Comparison of ENCODE assay signal across 8 cellular contexts in genomic region chr16:30924086-30924714, GRCh38. TPM values are rescaled to one million over a fixed set of nuclear protein-coding genes. Genes with fewer than 3 reads are reported as not detected.
DNase-seq lines count a peak whose midpoint lies in the region; ATAC-seq and FAIRE-seq lines count a peak whose summit lies in the region.

No MANE protein-coding gene starts in this region.

- H3K4me1 ChIP-seq in small intestine (ENCODE audit: control insufficient read depth in 2 of 2, insufficient read depth in 1 of 2, low read depth in 1 of 2, low read length in 1 of 2), result peaks cover 0 to 6% of the 10 kb centered on the region in 2 donors

- peak overlapping the region; percentile 74 for H3K4me3 Mint-ChIP-seq in activated CD4-positive, alpha-beta T cell treated with anti-CD3 and anti-CD28 coated beads for 36 hours
- H3K4me3 Mint-ChIP-seq in activated CD4-positive, alpha-beta memory T cell treated with anti-CD3 and anti-CD28 coated beads for 36 hours, result peak overlapping the region; percentile 76

- no peaks in the 10 kb centered on the region for H3K27me3 ChIP-seq in small intestine (ENCODE audit: control insufficient read depth in 2 of 2, insufficient read depth in 2 of 2, low read length in 2 of 2)

- intact Hi-C loops in activated CD4-positive, alpha-beta T cell treated with anti-CD3 and anti-CD28 coated beads for 36 hours (cut with DNase I, micrococcal nuclease), result loop anchor here in 1 of 2 experiments (5.0 to 10.0 kb wide), 2 partner anchors 951 to 1117 kb away; partner anchors contain the start of genes MAZ and ZNF267
- intact Hi-C loops in activated CD4-positive, alpha-beta memory T cell treated with anti-CD3 and anti-CD28 coated beads for 36 hours (cut with micrococcal nuclease), result loop anchor here (10.0 kb wide), 1 partner anchor 549 kb away; the partner anchor contains the start of genes MYL11 and TBC1D10B

- CTCF ChIA-PET in activated CD4-positive, alpha-beta T cell treated with anti-CD3 and anti-CD28 coated beads for 36 hours (lab: Charles Lee), result interaction anchor here (0.6 to 3.1 kb wide), 3 partner anchors 17 to 80 kb away, joined by 3 to 18 read pairs (median 5); no protein-coding TSS in a partner anchor
- CTCF ChIA-PET in activated CD4-positive, alpha-beta memory T cell treated with anti-CD3 and anti-CD28 coated beads for 36 hours (lab: Charles Lee), result interaction anchor here (0.6 to 1.2 kb wide), 3 partner anchors 16 to 519 kb away, joined by 3 read pairs; no protein-coding TSS in a partner anchor

- H3K9me3 Mint-ChIP-seq in activated CD4-positive, alpha-beta T cell treated with anti-CD3 and anti-CD28 coated beads for 36 hours (ENCODE audit: low read depth), result no peaks in the 10 kb centered on the region
- no peaks in the 10 kb centered on the region for H3K9me3 Mint-ChIP-seq in activated CD4-positive, alpha-beta memory T cell treated with anti-CD3 and anti-CD28 coated beads for 36 hours

- WGBS in small intestine, 3 donors, result 1 to 9% (median 4%) methylated on average over 7 to 50 of the region's 50 CpGs

- peaks cover 20% of the 10 kb centered on the region for H3K4me1 Mint-ChIP-seq in activated CD4-positive, alpha-beta T cell treated with anti-CD3 and anti-CD28 coated beads for 36 hours
- H3K4me1 Mint-ChIP-seq in activated CD4-positive, alpha-beta memory T cell treated with anti-CD3 and anti-CD28 coated beads for 36 hours (ENCODE audit: low read depth), result peaks cover 10% of the 10 kb centered on the region

- no peak for ATAC-seq in activated CD4-positive, alpha-beta T cell treated with anti-CD3 and anti-CD28 coated beads for 36 hours
- ATAC-seq in GM19023 (IDR thresholded peaks at IDR 0.05; ENCODE audit: unreplicated experiment), result no peak

- in situ Hi-C loops in G401 (cut with HindIII; ENCODE audit: low sequenced_read_pairs), result no loop called here

- FAIRE-seq in small intestine (lab: Jason Lieb, UNC), result no peak
- FAIRE-seq in HTR-8/SVneo (lab: Jason Lieb, UNC), result no peak

- no peaks in the 10 kb centered on the region for H3K9me3 ChIP-seq in small intestine (ENCODE audit: control insufficient read depth, low read depth)

- peak overlapping the region; percentile 74 to 79 for H3K4me3 ChIP-seq in small intestine (ENCODE audit: low read depth in 1 of 2, low read length in 2 of 2)

- peak overlapping the region; percentile 55 for H3K27ac Mint-ChIP-seq in activated CD4-positive, alpha-beta T cell treated with anti-CD3 and anti-CD28 coated beads for 36 hours
- H3K27ac Mint-ChIP-seq in activated CD4-positive, alpha-beta memory T cell treated with anti-CD3 and anti-CD28 coated beads for 36 hours, result peak overlapping the region; percentile 33

- DNase-seq in activated CD4-positive, alpha-beta T cell treated with anti-CD3 and anti-CD28 coated beads for 36 hours, result peak; percentile 44
- no peak for DNase-seq in activated CD4-positive, alpha-beta T cell treated with anti-CD3 and anti-CD28 coated beads for 4 hours
- peak; percentile 35 for DNase-seq in activated CD4-positive, alpha-beta memory T cell treated with anti-CD3 and anti-CD28 coated beads for 36 hours
- DNase-seq in hepatic stellate cell (ENCODE audit: low spot score), result peak; percentile 22
- no peak for DNase-seq in small intestine
- no peak for DNase-seq in G401 (ENCODE audit: low spot score)
- no peak for DNase-seq in HTR-8/SVneo (ENCODE audit: insufficient read length, low spot score)

- POLR2A ChIA-PET in activated CD4-positive, alpha-beta T cell treated with anti-CD3 and anti-CD28 coated beads for 36 hours (lab: Charles Lee), result no interaction called here
- POLR2A ChIA-PET in activated CD4-positive, alpha-beta memory T cell treated with anti-CD3 and anti-CD28 coated beads for 36 hours (lab: Charles Lee), result no interaction called here

- H3K27me3 Mint-ChIP-seq in activated CD4-positive, alpha-beta T cell treated with anti-CD3 and anti-CD28 coated beads for 36 hours, result no peaks in the 10 kb centered on the region
- no peaks in the 10 kb centered on the region for H3K27me3 Mint-ChIP-seq in activated CD4-positive, alpha-beta memory T cell treated with anti-CD3 and anti-CD28 coated beads for 36 hours

- H3K27ac ChIP-seq in small intestine (ENCODE audit: low read depth in 1 of 2, low read length in 1 of 2), result no peak overlapping the region

- H3K36me3 ChIP-seq in small intestine (ENCODE audit: control insufficient read depth in 2 of 2, insufficient read depth in 2 of 2, low read length in 2 of 2), result no peaks in the 10 kb centered on the region

- H3K36me3 Mint-ChIP-seq in activated CD4-positive, alpha-beta T cell treated with anti-CD3 and anti-CD28 coated beads for 36 hours (ENCODE audit: low read depth), result no peaks in the 10 kb centered on the region
- peaks cover 3% of the 10 kb centered on the region for H3K36me3 Mint-ChIP-seq in activated CD4-positive, alpha-beta memory T cell treated with anti-CD3 and anti-CD28 coated beads for 36 hours

RNA-seq across cellular contexts. Expression of gene FBXL19, which starts 0.8 kb away (rescaled TPM):
- 10 to 100 TPM; 23.7 to 31.4 TPM for total RNA-seq in activated CD4-positive, alpha-beta T cell treated with anti-CD3 and anti-CD28 coated beads for 36 hours
- total RNA-seq in activated CD4-positive, alpha-beta memory T cell treated with anti-CD3 and anti-CD28 coated beads for 36 hours, result 10 to 100 TPM; 21.0 to 22.2 TPM
- 10 to 100 TPM in 1 of 3 donors, 1 to 10 TPM in 2; 8.7 to 26.3 (median 9.7) TPM for polyA plus RNA-seq in small intestine
- total RNA-seq in G401 (2014; rRNA removed; shearing (Covaris generic)), result 67.1 and 85.6 TPM in 2 replicates

RNA-seq across cellular contexts. Expression of gene ORAI3, which starts 24.7 kb away (rescaled TPM):
- 1 to 10 TPM; 6.9 to 7.9 TPM for total RNA-seq in activated CD4-positive, alpha-beta T cell treated with anti-CD3 and anti-CD28 coated beads for 36 hours
- 1 to 10 TPM; 9.6 to 9.7 TPM for total RNA-seq in activated CD4-positive, alpha-beta memory T cell treated with anti-CD3 and anti-CD28 coated beads for 36 hours
- polyA plus RNA-seq in small intestine, result 10 to 100 TPM in 1 of 3 donors, 1 to 10 TPM in 2; 6.2 to 10.5 (median 6.7) TPM
- 57.6 and 62.8 TPM in 2 replicates for total RNA-seq in G401 (2014; rRNA removed; shearing (Covaris generic))

RNA-seq across cellular contexts. Expression of gene CTF1, which starts 27.8 kb away (rescaled TPM):
- under 1 TPM; 0.18 TPM for total RNA-seq in activated CD4-positive, alpha-beta T cell treated with anti-CD3 and anti-CD28 coated beads for 36 hours
- total RNA-seq in activated CD4-positive, alpha-beta memory T cell treated with anti-CD3 and anti-CD28 coated beads for 36 hours, result under 1 TPM; 0.22 to 0.43 TPM
- 1 to 10 TPM in 1 of 3 donors, not detected in 2; 1.1 TPM for polyA plus RNA-seq in small intestine
- total RNA-seq in G401 (2014; rRNA removed; shearing (Covaris generic)), result 2.1 and 2.4 TPM in 2 replicates

RNA-seq across cellular contexts. Expression of gene BCL7C, which starts 30.3 kb away (rescaled TPM):
- 10 to 100 TPM; 19.5 to 20.4 TPM for total RNA-seq in activated CD4-positive, alpha-beta T cell treated with anti-CD3 and anti-CD28 coated beads for 36 hours
- 10 to 100 TPM; 25.6 to 25.7 TPM for total RNA-seq in activated CD4-positive, alpha-beta memory T cell treated with anti-CD3 and anti-CD28 coated beads for 36 hours
- 10 to 100 TPM; 27.7 to 33.2 (median 33.2) TPM for polyA plus RNA-seq in small intestine
- 58.1 and 89.3 TPM in 2 replicates for total RNA-seq in G401 (2014; rRNA removed; shearing (Covaris generic))

RNA-seq across cellular contexts. Expression of gene SETD1A, which starts 33.4 kb away (rescaled TPM):
- 10 to 100 TPM; 18.5 to 21.7 TPM for total RNA-seq in activated CD4-positive, alpha-beta T cell treated with anti-CD3 and anti-CD28 coated beads for 36 hours
- total RNA-seq in activated CD4-positive, alpha-beta memory T cell treated with anti-CD3 and anti-CD28 coated beads for 36 hours, result 10 to 100 TPM; 16.4 to 17.4 TPM
- polyA plus RNA-seq in small intestine, result 10 to 100 TPM in 1 of 3 donors, 1 to 10 TPM in 2; 6.9 to 10.3 (median 7.8) TPM
- 0.51 and 1.1 TPM in 2 replicates for total RNA-seq in G401 (2014; rRNA removed; shearing (Covaris generic))

Comparison
In these comparisons a context has a peak if more than half of its experiments do, and no peak if none do; other contexts are left out.
1. DNase-seq: peak in activated CD4-positive, alpha-beta T cell treated with anti-CD3 and anti-CD28 coated beads for 36 hours (single experiment), activated CD4-positive, alpha-beta memory T cell treated with anti-CD3 and anti-CD28 coated beads for 36 hours (single experiment) and hepatic stellate cell (single experiment); none in activated CD4-positive, alpha-beta T cell treated with anti-CD3 and anti-CD28 coated beads for 4 hours (0 of 2), small intestine (single experiment), G401 (single experiment) and HTR-8/SVneo (single experiment).